ENCODE assay signal across 9 cellular contexts in genomic region chr15:84818221-84819131, GRCh38. TPM values are rescaled to one million over a fixed set of nuclear protein-coding genes. Genes with fewer than 3 reads are reported as not detected.
A peak's percentile ranks its signal among the peaks of the same experiment; 100 is the strongest.
DNase-seq lines count a peak whose midpoint lies in the region; ATAC-seq, FAIRE-seq and TF ChIP-seq lines count a peak whose summit lies in the region.
"Had no signal": no experiment of that assay in that cellular context is flagged by ENCODE, and none has a peak within 500 bp of the region (broad histone marks: within the 10 kb centered on the region; RNA-seq: fewer than 3 reads in every experiment).

No MANE protein-coding gene starts in this region.

- no peak for TF ChIP-seq POLR2A in gastroesophageal sphincter (IDR thresholded peaks at IDR 0.05)
- no peak for TF ChIP-seq POLR2A in erythroblast (IDR thresholded peaks at IDR 0.05; ENCODE audit: low read length)

- H3K9ac ChIP-seq in ES-I3 (ENCODE audit: low read depth, low read length) = peak overlapping the region; percentile 46

- peak overlapping the region; percentile 99 for H3K27ac Mint-ChIP-seq in progenitor cell of endocrine pancreas

- H3K4me1 ChIP-seq in ES-I3 (ENCODE audit: insufficient read depth, low read length) (peaks cover 29% of the 10 kb centered on the region), SJCRH30 (peaks cover 27% of the 10 kb centered on the region), gastroesophageal sphincter (peaks cover 0 to 72% (median 25%) of the 10 kb centered on the region in 3 donors)

- peaks cover 46% of the 10 kb centered on the region for H3K4me1 Mint-ChIP-seq in progenitor cell of endocrine pancreas (ENCODE audit: low read depth)

- no peak for TF ChIP-seq EP300 in gastroesophageal sphincter (IDR thresholded peaks at IDR 0.05)

- H3K9me3 ChIP-seq in ES-I3 (ENCODE audit: control insufficient read depth, insufficient read depth, low read length) = no peaks in the 10 kb centered on the region
- H3K9me3 ChIP-seq in SJCRH30 (replicated peaks) = no peaks in the 10 kb centered on the region
- no peaks in the 10 kb centered on the region for H3K9me3 ChIP-seq in gastroesophageal sphincter
- H3K9me3 ChIP-seq: neutrophil had no signal

- H3K27me3 Mint-ChIP-seq in progenitor cell of endocrine pancreas = no peaks in the 10 kb centered on the region

- peak in 2 of 4 experiments; percentile 4 to 9 for TF ChIP-seq CTCF in gastroesophageal sphincter (IDR thresholded peaks at IDR 0.05)
- peak; percentile 26 for TF ChIP-seq CTCF in progenitor cell of endocrine pancreas (IDR thresholded peaks at IDR 0.05; ENCODE audit: unreplicated experiment)
- no peak for TF ChIP-seq CTCF in D721Med (IDR thresholded peaks at IDR 0.05; ENCODE audit: insufficient read depth, missing control alignments)

- FAIRE-seq in D721Med (lab: Jason Lieb, UNC) = no peak

- no peaks in the 10 kb centered on the region for H3K27me3 ChIP-seq in SJCRH30
- H3K27me3 ChIP-seq in gastroesophageal sphincter = no peaks in the 10 kb centered on the region

- H3K4me3 ChIP-seq in SJCRH30 (peak overlapping the region; percentile 88), gastroesophageal sphincter (peak overlapping the region; percentile 55 to 58)

- peak overlapping the region; percentile 86 for H3K27ac ChIP-seq in SJCRH30
- H3K27ac ChIP-seq in gastroesophageal sphincter = peak overlapping the region; percentile 89 to 94 (median 91)
- H3K27ac ChIP-seq: neutrophil had no signal

- DNase-seq in SJCRH30 (peak; percentile 44 to 66), progenitor cell of endocrine pancreas (ENCODE audit: low spot score, unreplicated experiment) (no peak), erythroblast (lab: John Stamatoyannopoulos, UW) (no peak), 8988T (no peak), D721Med (ENCODE audit: insufficient read length, low spot score) (no peak)

- H3K36me3 Mint-ChIP-seq in progenitor cell of endocrine pancreas (ENCODE audit: insufficient read depth) = peaks cover 11% of the 10 kb centered on the region

- WGBS in gastroesophageal sphincter (ENCODE audit: low coverage in 1 of 2), 2 donors = 43 to 63% methylated on average over 5 to 9 of the region's 9 CpGs

- H3K9me3 Mint-ChIP-seq in progenitor cell of endocrine pancreas (ENCODE audit: low read depth) = no peaks in the 10 kb centered on the region

- H3K36me3 ChIP-seq in ES-I3 (ENCODE audit: insufficient read depth, low read length) (no peaks in the 10 kb centered on the region), SJCRH30 (peaks cover 6% of the 10 kb centered on the region), gastroesophageal sphincter (no peaks in the 10 kb centered on the region)
- H3K36me3 ChIP-seq: neutrophil had no signal

- H3K4me3 Mint-ChIP-seq in progenitor cell of endocrine pancreas (ENCODE audit: low read depth) = peak overlapping the region; percentile 90

- ATAC-seq in gastroesophageal sphincter = no peak
- ATAC-seq in GM18870 (IDR thresholded peaks at IDR 0.05; ENCODE audit: unreplicated experiment) = no peak

RNA-seq across cellular contexts. Expression of gene ALPK3, which starts 1.3 kb away (rescaled TPM):
- 35.9 and 49.9 TPM in 2 replicates for total RNA-seq in SJCRH30 (2014; rRNA removed; shearing (Covaris generic))
- 10 to 100 TPM; 19.1 to 34.4 (median 26.5) TPM for total RNA-seq in gastroesophageal sphincter
- 122 TPM in 2 replicates for total RNA-seq in progenitor cell of endocrine pancreas

Comparison
In these comparisons a context has a peak if more than half of its experiments do, and no peak if none do; other contexts are left out.
1. DNase-seq: peak in SJCRH30 (2 of 2); none in progenitor cell of endocrine pancreas (single experiment), erythroblast (0 of 2), 8988T (single experiment) and D721Med (single experiment).